Comparison of ENCODE assay signal across 17 cellular contexts in the genomic region with DNA sequence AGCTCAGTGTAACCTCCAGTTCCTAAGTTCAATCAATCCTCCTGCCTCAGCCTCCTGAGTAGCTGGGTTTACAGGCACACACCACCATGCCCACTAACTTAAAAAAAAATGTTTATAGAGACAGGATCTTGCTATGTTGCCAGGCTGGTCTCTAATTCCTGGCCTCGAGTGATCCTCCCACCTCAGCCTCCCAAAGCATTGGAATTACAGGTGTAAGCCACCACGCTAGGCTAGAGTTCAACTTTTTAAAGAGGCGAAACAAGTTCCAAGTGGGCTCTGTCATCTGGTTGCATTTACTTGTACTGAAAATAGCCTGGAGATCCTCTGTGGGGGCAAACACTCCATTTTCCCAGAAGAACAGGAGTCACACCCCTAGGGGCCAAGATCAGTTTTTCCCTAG.
DNase-seq lines count a peak whose midpoint lies in the region; ATAC-seq and TF ChIP-seq lines count a peak whose summit lies in the region.
"Had no signal": no experiment of that assay in that cellular context is flagged by ENCODE, and none has a peak within 500 bp of the region (broad histone marks: within the 10 kb centered on the region; RNA-seq: fewer than 3 reads in every experiment).

No MANE protein-coding gene starts in this region.

- no peaks in the 10 kb centered on the region for H3K9me3 Mint-ChIP-seq in T-helper 2 cell treated with Interferon-gamma antibody and Interleukin-4, amounts not matched to agents 5 μg/mL and 100 μg/mL, for 36 hours
- peaks cover 4% of the 10 kb centered on the region for H3K9me3 Mint-ChIP-seq in activated T-helper 2 cell treated with anti-CD3 and anti-CD28 coated beads, Interferon-gamma antibody, Interleukin-2, Interleukin-4, amounts not matched to agents 10 μg/mL and 5 μg/mL and 100 μg/mL, durations not matched to agents 14 hours and 24 hours and 36 hours
- no peaks in the 10 kb centered on the region for H3K9me3 Mint-ChIP-seq in naive thymus-derived CD8-positive, alpha-beta T cell

- peak overlapping the region; percentile 89 for H3K4me3 Mint-ChIP-seq in T-helper 2 cell treated with Interferon-gamma antibody and Interleukin-4, amounts not matched to agents 5 μg/mL and 100 μg/mL, for 36 hours
- peak overlapping the region; percentile 85 for H3K4me3 Mint-ChIP-seq in activated T-helper 2 cell treated with anti-CD3 and anti-CD28 coated beads, Interferon-gamma antibody, Interleukin-2, Interleukin-4, amounts not matched to agents 10 μg/mL and 5 μg/mL and 100 μg/mL, durations not matched to agents 14 hours and 24 hours and 36 hours (ENCODE audit: low read depth)
- peak overlapping the region in 8 of 10 donors; percentile 65 to 89 (median 80) for H3K4me3 Mint-ChIP-seq in naive thymus-derived CD8-positive, alpha-beta T cell

- no peak overlapping the region for H2BK120ac ChIP-seq in IMR-90 (ENCODE audit: low read depth, low read length)

- H3K4me1 Mint-ChIP-seq in T-helper 2 cell treated with Interferon-gamma antibody and Interleukin-4, amounts not matched to agents 5 μg/mL and 100 μg/mL, for 36 hours (ENCODE audit: low read depth) = peaks cover 61% of the 10 kb centered on the region
- H3K4me1 Mint-ChIP-seq in activated T-helper 2 cell treated with anti-CD3 and anti-CD28 coated beads, Interferon-gamma antibody, Interleukin-2, Interleukin-4, amounts not matched to agents 10 μg/mL and 5 μg/mL and 100 μg/mL, durations not matched to agents 14 hours and 24 hours and 36 hours (ENCODE audit: low read depth) = peaks cover 68% of the 10 kb centered on the region
- peaks cover 27 to 71% (median 69%) of the 10 kb centered on the region in 4 donors for H3K4me1 Mint-ChIP-seq in naive thymus-derived CD8-positive, alpha-beta T cell

- H3K4me1 ChIP-seq in IMR-90 (ENCODE audit: control insufficient read depth, insufficient read depth, low read length) (peaks cover 7% of the 10 kb centered on the region; the same call in 1 of the 2 replicates), left lung (peaks cover 0 to 35% of the 10 kb centered on the region in 2 donors), prostate gland (replicated peaks) (no peaks in the 10 kb centered on the region)
- H3K4me1 ChIP-seq: uterus had no signal

- peak overlapping the region; percentile 25; the same call in 1 of the 2 replicates for H2AK5ac ChIP-seq in IMR-90 (ENCODE audit: low read depth, low read length)

- no peak overlapping the region for H3K14ac ChIP-seq in IMR-90 (replicated peaks; ENCODE audit: low read depth, low read length)

- H3K79me1 ChIP-seq in IMR-90 (ENCODE audit: low read depth in 1 of 2, low read length in 2 of 2) = no peaks in the 10 kb centered on the region

- H2BK5ac ChIP-seq in IMR-90 (ENCODE audit: low read depth, low read length, poor library complexity, severe bottlenecking) = no peak overlapping the region

- POLR2A ChIA-PET in IMR-90 (lab: Charles Lee; ENCODE audit: unreplicated experiment) = no interaction called here
- POLR2A ChIA-PET in naive thymus-derived CD8-positive, alpha-beta T cell (lab: Charles Lee) = interaction anchor here (0.6 to 3.5 kb wide), 6 partner anchors 10 to 420 kb away, joined by 3 to 19 read pairs (median 3); no protein-coding TSS in a partner anchor

- peak overlapping the region; percentile 91 for H3K27ac Mint-ChIP-seq in T-helper 2 cell treated with Interferon-gamma antibody and Interleukin-4, amounts not matched to agents 5 μg/mL and 100 μg/mL, for 36 hours
- H3K27ac Mint-ChIP-seq in activated T-helper 2 cell treated with anti-CD3 and anti-CD28 coated beads, Interferon-gamma antibody, Interleukin-2, Interleukin-4, amounts not matched to agents 10 μg/mL and 5 μg/mL and 100 μg/mL, durations not matched to agents 14 hours and 24 hours and 36 hours = peak overlapping the region; percentile 31
- peak overlapping the region in 6 of 10 donors; percentile 60 to 87 (median 76) for H3K27ac Mint-ChIP-seq in naive thymus-derived CD8-positive, alpha-beta T cell
- H3K27ac Mint-ChIP-seq: progenitor cell of endocrine pancreas had no signal

- H4K5ac ChIP-seq in IMR-90 (ENCODE audit: low read depth, low read length) = no peak overlapping the region

- H3K27me3 ChIP-seq in IMR-90 (ENCODE audit: control insufficient read depth, insufficient read depth, low read length) (no peaks in the 10 kb centered on the region), left lung (no peaks in the 10 kb centered on the region), prostate gland (replicated peaks; ENCODE audit: insufficient read depth) (no peaks in the 10 kb centered on the region)
- H3K27me3 ChIP-seq: uterus had no signal

- no peak overlapping the region for H3K18ac ChIP-seq in IMR-90 (ENCODE audit: low read depth, low read length)

- no peak for TF ChIP-seq CTCF in IMR-90 (conservative IDR thresholded peaks at IDR 0.05; ENCODE audit: low read depth, low read length)
- no peak for TF ChIP-seq CTCF in left lung (IDR thresholded peaks at IDR 0.05)
- no peak for TF ChIP-seq CTCF in prostate gland (IDR thresholded peaks at IDR 0.05)

- no peak overlapping the region for H3K23ac ChIP-seq in IMR-90 (ENCODE audit: low read depth, low read length)

- H2BK20ac ChIP-seq in IMR-90 (ENCODE audit: low read depth, low read length) = no peak overlapping the region

- H3K9me3 ChIP-seq in IMR-90 (ENCODE audit: control insufficient read depth, insufficient read depth, low read length) (no peaks in the 10 kb centered on the region), left lung (no peaks in the 10 kb centered on the region), prostate gland (no peaks in the 10 kb centered on the region)
- H3K9me3 ChIP-seq: uterus had no signal

- intact Hi-C loops in IMR-90 (cut with micrococcal nuclease) (no loop called here), left lung (cut with DNase I) (no loop called here), prostate gland (cut with DNase I) (no loop called here)
- intact Hi-C loops in activated T-helper 2 cell treated with anti-CD3 and anti-CD28 coated beads, Interferon-gamma antibody, Interleukin-2, Interleukin-4, amounts not matched to agents 10 μg/mL and 5 μg/mL and 100 μg/mL, durations not matched to agents 14 hours and 24 hours and 36 hours (cut with micrococcal nuclease) = no loop called here

- no peak overlapping the region for H3K27ac ChIP-seq in IMR-90 (ENCODE audit: insufficient read depth, low read length)
- peak overlapping the region in 1 of 2 donors; percentile 67 for H3K27ac ChIP-seq in left lung
- no peak overlapping the region for H3K27ac ChIP-seq in prostate gland

- dilution Hi-C loops in IMR-90 (cut with HindIII; ENCODE audit: low sequenced_read_pairs, unreplicated experiment) = no loop called here

- no peak overlapping the region for H3K9ac ChIP-seq in IMR-90 (ENCODE audit: low read depth, low read length)

- H3K36me3 ChIP-seq in IMR-90 (ENCODE audit: control insufficient read depth, insufficient read depth, low read length) = no peaks in the 10 kb centered on the region
- no peaks in the 10 kb centered on the region for H3K36me3 ChIP-seq in left lung
- H3K36me3 ChIP-seq in prostate gland = no peaks in the 10 kb centered on the region
- H3K36me3 ChIP-seq: uterus had no signal

- peak overlapping the region; percentile 28; the same call in 1 of the 3 replicates for H2BK15ac ChIP-seq in IMR-90 (ENCODE audit: low read depth, low read length)

- H2AK9ac ChIP-seq in IMR-90 (replicated peaks; ENCODE audit: low read depth, low read length, poor library complexity) = no peak overlapping the region

- H3K4ac ChIP-seq in IMR-90 (ENCODE audit: low read depth, low read length) = no peak overlapping the region

- 100% methylated on average over 1 of the region's 3 CpGs; no CpG with 5 or more reads in 1 of the 2 experiments for WGBS in IMR-90 (ENCODE audit: extremely low coverage in 2 of 2, insufficient read length in 1 of 2), 2 experiments
- WGBS in prostate gland = 99% methylated on average over 3 of the region's 3 CpGs

- H4K20me1 ChIP-seq in IMR-90 (ENCODE audit: insufficient read depth, low read length) = no peaks in the 10 kb centered on the region

- peaks cover 10% of the 10 kb centered on the region for H3K36me3 Mint-ChIP-seq in T-helper 2 cell treated with Interferon-gamma antibody and Interleukin-4, amounts not matched to agents 5 μg/mL and 100 μg/mL, for 36 hours (ENCODE audit: low read depth)
- peaks cover 23% of the 10 kb centered on the region for H3K36me3 Mint-ChIP-seq in activated T-helper 2 cell treated with anti-CD3 and anti-CD28 coated beads, Interferon-gamma antibody, Interleukin-2, Interleukin-4, amounts not matched to agents 10 μg/mL and 5 μg/mL and 100 μg/mL, durations not matched to agents 14 hours and 24 hours and 36 hours (ENCODE audit: low read depth)
- H3K36me3 Mint-ChIP-seq in naive thymus-derived CD8-positive, alpha-beta T cell = no peaks in the 10 kb centered on the region

- H3K4me2 ChIP-seq in IMR-90 (ENCODE audit: low read depth, low read length) = no peak overlapping the region

- H3K56ac ChIP-seq in IMR-90 (ENCODE audit: extremely low read depth, insufficient read depth, low read length) = no peak overlapping the region

- H3K27me3 Mint-ChIP-seq in T-helper 2 cell treated with Interferon-gamma antibody and Interleukin-4, amounts not matched to agents 5 μg/mL and 100 μg/mL, for 36 hours (ENCODE audit: low read depth) = no peaks in the 10 kb centered on the region
- no peaks in the 10 kb centered on the region for H3K27me3 Mint-ChIP-seq in activated T-helper 2 cell treated with anti-CD3 and anti-CD28 coated beads, Interferon-gamma antibody, Interleukin-2, Interleukin-4, amounts not matched to agents 10 μg/mL and 5 μg/mL and 100 μg/mL, durations not matched to agents 14 hours and 24 hours and 36 hours (ENCODE audit: low read depth)
- no peaks in the 10 kb centered on the region for H3K27me3 Mint-ChIP-seq in naive thymus-derived CD8-positive, alpha-beta T cell
- H3K27me3 Mint-ChIP-seq: progenitor cell of endocrine pancreas had no signal

- in situ Hi-C loops in IMR-90 (cut with MboI; ENCODE audit: low sequenced_read_pairs) = no loop called here

- H4K8ac ChIP-seq in IMR-90 (ENCODE audit: low read depth in 2 of 2, low read length in 2 of 2) = no peak overlapping the region

- H3K9me1 ChIP-seq in IMR-90 (ENCODE audit: insufficient read depth, low read length) = peaks cover 9% of the 10 kb centered on the region; the same call in 1 of the 2 replicates

- H4K91ac ChIP-seq in IMR-90 (ENCODE audit: insufficient read depth, low read depth, low read length) = no peak overlapping the region

- no peak for TF ChIP-seq RAD21 in IMR-90 (IDR thresholded peaks at IDR 0.05; ENCODE audit: low read length)

- no peak for TF ChIP-seq POLR2A in IMR-90 (IDR thresholded peaks at IDR 0.05; ENCODE audit: low read depth, low read length)
- TF ChIP-seq POLR2A in prostate gland (IDR thresholded peaks at IDR 0.05) = no peak

- no peak for DNase-seq in T-helper 2 cell treated with Interferon-gamma antibody and Interleukin-4, amounts not matched to agents 5 μg/mL and 100 μg/mL, for 36 hours (ENCODE audit: low spot score)
- DNase-seq in T-helper 2 cell = no peak
- DNase-seq in IMR-90 = no peak
- DNase-seq in activated T-helper 2 cell treated with anti-CD3 and anti-CD28 coated beads, Interferon-gamma antibody, Interleukin-2, Interleukin-4, amounts not matched to agents 10 μg/mL and 5 μg/mL and 100 μg/mL, durations not matched to agents 14 hours and 24 hours and 36 hours (ENCODE audit: low spot score) = no peak
- no peak for DNase-seq in naive thymus-derived CD8-positive, alpha-beta T cell
- DNase-seq in left lung = no peak
- no peak for DNase-seq in prostate gland (ENCODE audit: low spot score)
- DNase-seq: activated CD4-positive, CD25-positive, alpha-beta regulatory T cell; KG1; left colon; NCI-H1105 treated with DMSO at 0.1 percent for 48 hours; NCI-H748 treated with DMSO at 0.1 percent for 48 hours; stimulated activated naive CD4-positive, alpha-beta T cell treated with Interleukin-2 at 50 U/mL for 16 hours; SW 1271; uterus had no signal

- no peak overlapping the region for H3K4me3 ChIP-seq in IMR-90 (ENCODE audit: insufficient read depth, low read depth, low read length)
- H3K4me3 ChIP-seq in left lung = no peak overlapping the region
- no peak overlapping the region for H3K4me3 ChIP-seq in prostate gland
- H3K4me3 ChIP-seq: uterus had no signal

- no peak overlapping the region for H2AFZ ChIP-seq in IMR-90 (replicated peaks; ENCODE audit: low read length, poor library complexity)

- no TSS peak for BruUV-seq in IMR-90 (replicated peaks; lab: Mats Ljungman, UMichigan)

- CTCF ChIA-PET in IMR-90 (lab: Yijun Ruan, JAX) = no interaction called here

- no peak for ATAC-seq in IMR-90 (ENCODE audit: low read depth)
- ATAC-seq in naive thymus-derived CD8-positive, alpha-beta T cell = no peak
- no peak for ATAC-seq in left lung
- ATAC-seq in GM19351 (IDR thresholded peaks at IDR 0.05; ENCODE audit: unreplicated experiment) = no peak
- ATAC-seq: left colon had no signal

Comparison
In these comparisons a context has a peak if more than half of its experiments do, and no peak if none do; other contexts are left out.
1. H3K27ac Mint-ChIP-seq: peak in every context shown above with its lines; median percentile 91 in T-helper 2 cell treated with Interferon-gamma antibody and Interleukin-4, amounts not matched to agents 5 μg/mL and 100 μg/mL, for 36 hours; 76 in naive thymus-derived CD8-positive, alpha-beta T cell; 31 in activated T-helper 2 cell treated with anti-CD3 and anti-CD28 coated beads, Interferon-gamma antibody, Interleukin-2, Interleukin-4, amounts not matched to agents 10 μg/mL and 5 μg/mL and 100 μg/mL, durations not matched to agents 14 hours and 24 hours and 36 hours.